ENCODE assay signal across 11 cellular contexts in the genomic region with DNA sequence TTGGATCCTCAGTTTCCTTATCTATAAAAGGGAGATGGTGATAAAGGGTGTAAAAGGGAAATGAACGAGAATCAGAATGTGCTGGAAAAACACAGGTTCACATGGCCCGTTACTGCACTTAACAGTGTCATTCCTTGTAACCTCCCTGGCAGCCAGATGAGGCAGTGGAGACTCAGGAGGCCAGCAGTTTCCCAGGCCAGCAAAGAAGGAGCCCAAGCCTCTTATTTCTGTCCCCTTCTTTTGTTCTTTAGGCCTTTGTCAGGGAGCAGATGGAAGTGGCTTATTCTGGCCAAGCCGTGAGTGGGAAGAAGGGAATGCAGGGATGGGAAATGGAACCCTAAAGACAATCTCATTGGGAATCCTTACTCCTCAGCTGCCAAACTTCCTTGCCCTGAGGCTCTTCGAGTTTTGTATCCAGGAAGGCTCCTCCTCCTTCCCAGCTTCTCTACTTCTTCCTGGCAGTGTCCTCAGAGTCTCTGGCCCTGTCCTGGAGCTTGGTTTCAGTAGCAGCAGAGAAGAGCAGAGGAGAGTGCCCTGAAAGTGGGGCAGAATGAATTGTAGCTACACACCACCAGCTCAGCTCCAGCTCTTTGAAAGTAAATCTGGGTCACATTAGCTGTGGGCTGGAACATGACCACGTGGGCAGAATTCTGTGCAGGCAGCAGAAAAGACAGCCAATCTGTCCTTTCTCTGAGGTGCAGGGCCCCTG.
DNase-seq lines count a peak whose midpoint lies in the region; ATAC-seq, FAIRE-seq and TF ChIP-seq lines count a peak whose summit lies in the region.
"Had no signal": no experiment of that assay in that cellular context is flagged by ENCODE, and none has a peak within 500 bp of the region (broad histone marks: within the 10 kb centered on the region; RNA-seq: fewer than 3 reads in every experiment).

No MANE protein-coding gene starts in this region.

- H3K79me1 ChIP-seq in trophoblast cell (ENCODE audit: low read length): no peaks in the 10 kb centered on the region

- TF ChIP-seq CTCF in WERI-Rb-1 (IDR thresholded peaks at IDR 0.05; ENCODE audit: low read depth, low read length): peak; percentile 17; the same call in 1 of the 2 replicates
- no peak for TF ChIP-seq CTCF in fibroblast of villous mesenchyme (IDR thresholded peaks at IDR 0.05; ENCODE audit: insufficient read depth, low read depth, low read length)
- no peak for TF ChIP-seq CTCF in osteocyte (IDR thresholded peaks at IDR 0.05)
- no peak for TF ChIP-seq CTCF in natural killer cell (IDR thresholded peaks at IDR 0.05)

- no CpG with 5 or more reads among the region's 5 CpGs for WGBS in trophoblast cell (ENCODE audit: extremely low coverage, insufficient coverage, insufficient read length)

- H3K4me1 Mint-ChIP-seq in osteocyte (ENCODE audit: unreplicated experiment) (peaks cover 12% of the 10 kb centered on the region), natural killer cell (no peaks in the 10 kb centered on the region)

- H3K4me1 ChIP-seq in trophoblast cell (ENCODE audit: control insufficient read depth in 1 of 2, insufficient read depth in 2 of 2, low read length in 2 of 2): no peaks in the 10 kb centered on the region

- no peaks in the 10 kb centered on the region for H3K9me3 ChIP-seq in WERI-Rb-1 (ENCODE audit: severe bottlenecking)
- H3K9me3 ChIP-seq in trophoblast cell (ENCODE audit: insufficient read depth, low read depth, low read length): no peaks in the 10 kb centered on the region

- H4K12ac ChIP-seq in trophoblast cell (ENCODE audit: low read depth, low read length): no peak overlapping the region

- H3K27ac Mint-ChIP-seq in osteocyte (ENCODE audit: unreplicated experiment): peak overlapping the region; percentile 52
- H3K27ac Mint-ChIP-seq in natural killer cell: no peak overlapping the region
- H3K27ac Mint-ChIP-seq: B cell had no signal

- H3K79me2 ChIP-seq in trophoblast cell (ENCODE audit: control insufficient read depth, insufficient read depth, low read length, poor library complexity): no peaks in the 10 kb centered on the region

- no peak overlapping the region for H2BK12ac ChIP-seq in trophoblast cell (ENCODE audit: low read length)

- H2AK5ac ChIP-seq in trophoblast cell (ENCODE audit: low read length): no peak overlapping the region

- intact Hi-C loops in natural killer cell (cut with micrococcal nuclease): no loop called here

- H3K9me3 Mint-ChIP-seq in osteocyte (ENCODE audit: unreplicated experiment): no peaks in the 10 kb centered on the region
- H3K9me3 Mint-ChIP-seq in natural killer cell: no peaks in the 10 kb centered on the region

- no peak overlapping the region for H3K18ac ChIP-seq in trophoblast cell (ENCODE audit: low read length)

- H3K4me3 ChIP-seq in WERI-Rb-1 (ENCODE audit: low read depth, low read length): no peak overlapping the region
- no peak overlapping the region for H3K4me3 ChIP-seq in fibroblast of villous mesenchyme (ENCODE audit: low read depth, low read length)
- H3K4me3 ChIP-seq in trophoblast cell (ENCODE audit: low read depth, low read length): no peak overlapping the region

- no peak overlapping the region for H2BK5ac ChIP-seq in trophoblast cell (ENCODE audit: low read depth, low read length, poor library complexity)

- FAIRE-seq in GM12891 (lab: Jason Lieb, UNC): no peak

- no peak overlapping the region for H3K14ac ChIP-seq in trophoblast cell (ENCODE audit: low read length)

- H3K27ac ChIP-seq in WERI-Rb-1 (peak overlapping the region; percentile 46; the same call in 1 of the 2 replicates), trophoblast cell (ENCODE audit: low read depth, low read length) (no peak overlapping the region)

- peaks cover 4% of the 10 kb centered on the region for H3K27me3 Mint-ChIP-seq in osteocyte (ENCODE audit: unreplicated experiment)
- H3K27me3 Mint-ChIP-seq in natural killer cell (ENCODE audit: low read depth in 2 of 2): peaks cover 1 to 10% of the 10 kb centered on the region in 2 donors

- no peak overlapping the region for H4K91ac ChIP-seq in trophoblast cell (ENCODE audit: low read depth, low read length)

- DNase-seq in C1 segment of cervical spinal cord (lab: John Stamatoyannopoulos, UW): peak in 9 of 14 donors; percentile 20 to 78 (median 49)
- peak; percentile 30 for DNase-seq in WERI-Rb-1
- DNase-seq in fibroblast of villous mesenchyme (ENCODE audit: low read depth): peak; percentile 34
- no peak for DNase-seq in osteocyte (ENCODE audit: extremely low spot score, unreplicated experiment)
- DNase-seq in trophoblast cell: no peak
- DNase-seq in COLO829 (ENCODE audit: low spot score): no peak
- DNase-seq in GM12891 (ENCODE audit: insufficient read length, low spot score): no peak
- no peak for DNase-seq in natural killer cell
- DNase-seq: kidney glomerular epithelial cell; stimulated activated naive CD4-positive, alpha-beta T cell treated with Interleukin-2 at 50 U/mL for 16 hours had no signal

- no peak overlapping the region for H3K9ac ChIP-seq in trophoblast cell (ENCODE audit: low read length)

- H3K36me3 ChIP-seq in WERI-Rb-1 (no peaks in the 10 kb centered on the region; the same call in 1 of the 2 replicates), trophoblast cell (ENCODE audit: control insufficient read depth in 1 of 2, insufficient read depth in 2 of 2, low read length in 2 of 2) (no peaks in the 10 kb centered on the region)

- ATAC-seq in natural killer cell: no peak

- TF ChIP-seq POLR2A in GM12891 (IDR thresholded peaks at IDR 0.05; ENCODE audit: low read depth, low read length): no peak

- H3K4ac ChIP-seq in trophoblast cell (ENCODE audit: low read depth, low read length): no peak overlapping the region

- H3K4me3 Mint-ChIP-seq in osteocyte (ENCODE audit: unreplicated experiment) (no peak overlapping the region), natural killer cell (no peak overlapping the region)
- H3K4me3 Mint-ChIP-seq: B cell had no signal

- H3K4me2 ChIP-seq in trophoblast cell (ENCODE audit: low read length): no peak overlapping the region

- H2BK120ac ChIP-seq in trophoblast cell (ENCODE audit: insufficient read depth, low read length, poor library complexity): no peak overlapping the region

- no peak overlapping the region for H3K23ac ChIP-seq in trophoblast cell (ENCODE audit: low read length)

- no peak overlapping the region for H4K8ac ChIP-seq in trophoblast cell (ENCODE audit: low read depth, low read length)

- H2AFZ ChIP-seq in trophoblast cell (ENCODE audit: insufficient read depth, low read length, poor library complexity): no peak overlapping the region

- H3K36me3 Mint-ChIP-seq in osteocyte (ENCODE audit: unreplicated experiment): no peaks in the 10 kb centered on the region
- H3K36me3 Mint-ChIP-seq in natural killer cell: no peaks in the 10 kb centered on the region

- H3K27me3 ChIP-seq in WERI-Rb-1 (ENCODE audit: insufficient read depth, low read depth, severe bottlenecking) (no peaks in the 10 kb centered on the region), trophoblast cell (ENCODE audit: insufficient read depth, low read length) (no peaks in the 10 kb centered on the region)

TF ChIP-seq in GM12891, 5 proteins besides CTCF, POLR2A, EP300 and RAD21:
- TF ChIP-seq SPI1 (IDR thresholded peaks at IDR 0.05; ENCODE audit: low read depth, low read length) (no peak), POLR2AphosphoS5 (IDR thresholded peaks at IDR 0.05; ENCODE audit: low read depth, low read length) (no peak), POU2F2 (IDR thresholded peaks at IDR 0.05; ENCODE audit: low read depth, low read length) (no peak), TAF1 (IDR thresholded peaks at IDR 0.05; ENCODE audit: low read depth, low read length) (no peak), PAX5 (IDR thresholded peaks at IDR 0.05; ENCODE audit: insufficient read depth, low read length, severe bottlenecking) (no peak)

Comparison
In these comparisons a context has a peak if more than half of its experiments do, and no peak if none do; other contexts are left out.
1. DNase-seq: peak in C1 segment of cervical spinal cord (9 of 14), WERI-Rb-1 (single experiment) and fibroblast of villous mesenchyme (single experiment); none in osteocyte (single experiment), trophoblast cell (0 of 2), COLO829 (single experiment), GM12891 (single experiment) and natural killer cell (single experiment).